ENCODE assay signal across 8 cellular contexts in genomic region chr19:48962029-48962848, GRCh38. TPM values are rescaled to one million over a fixed set of nuclear protein-coding genes. Genes with fewer than 3 reads are reported as not detected.
DNase-seq lines count a peak whose midpoint lies in the region; ATAC-seq and TF ChIP-seq lines count a peak whose summit lies in the region.

No MANE protein-coding gene starts in this region.

- no peaks in the 10 kb centered on the region for H3K27me3 Mint-ChIP-seq in activated naive CD8-positive, alpha-beta T cell treated with anti-CD3 and anti-CD28 coated beads, Interleukin-2, amount 50 U/mL, for 24 hours

- H3K27ac Mint-ChIP-seq in activated naive CD8-positive, alpha-beta T cell treated with anti-CD3 and anti-CD28 coated beads, Interleukin-2, amount 50 U/mL, for 24 hours = peak overlapping the region; percentile 98

- CTCF ChIA-PET in GM10248 (lab: Yijun Ruan, JAX) = interaction anchor here (1.1 to 1.5 kb wide), 2 partner anchors 8 to 31 kb away, joined by 3 to 5 read pairs; partner anchors contain the start of genes GYS1 and RUVBL2

- POLR2A ChIA-PET in GM10248 (lab: Yijun Ruan, JAX) = interaction anchor here (0.5 to 1.4 kb wide), 12 partner anchors 9 to 460 kb away, joined by 3 to 12 read pairs (median 3); partner anchors contain the start of genes NUCB1 and PPP1R15A

- no peak for TF ChIP-seq CTCF in GM10248 (IDR thresholded peaks at IDR 0.05; ENCODE audit: control extremely low read depth, extremely low read depth, low read depth, missing control alignments)

- peak overlapping the region; percentile 97 for H3K4me3 Mint-ChIP-seq in activated naive CD8-positive, alpha-beta T cell treated with anti-CD3 and anti-CD28 coated beads, Interleukin-2, amount 50 U/mL, for 24 hours

- no peaks in the 10 kb centered on the region for H3K9me3 Mint-ChIP-seq in activated naive CD8-positive, alpha-beta T cell treated with anti-CD3 and anti-CD28 coated beads, Interleukin-2, amount 50 U/mL, for 24 hours

- ATAC-seq in HG02763 (IDR thresholded peaks at IDR 0.05; ENCODE audit: unreplicated experiment) (peak; percentile 23), GM19467 (IDR thresholded peaks at IDR 0.05; ENCODE audit: unreplicated experiment) (no peak)
- ATAC-seq in activated naive CD8-positive, alpha-beta T cell treated with anti-CD3 and anti-CD28 coated beads, Interleukin-2, amount 50 U/mL, for 24 hours = peak; percentile 55

- peaks cover 66% of the 10 kb centered on the region for H3K4me1 Mint-ChIP-seq in activated naive CD8-positive, alpha-beta T cell treated with anti-CD3 and anti-CD28 coated beads, Interleukin-2, amount 50 U/mL, for 24 hours

- H3K36me3 Mint-ChIP-seq in activated naive CD8-positive, alpha-beta T cell treated with anti-CD3 and anti-CD28 coated beads, Interleukin-2, amount 50 U/mL, for 24 hours (ENCODE audit: low read depth) = peaks cover 33% of the 10 kb centered on the region

- peak; percentile 85 for DNase-seq in GM10248 (ENCODE audit: extremely low spot score)
- peak; percentile 77 for DNase-seq in activated naive CD8-positive, alpha-beta T cell treated with anti-CD3 and anti-CD28 coated beads, Interleukin-2, amount 50 U/mL, for 24 hours
- peak; percentile 56 for DNase-seq in iris pigment epithelial cell (ENCODE audit: low read depth)
- DNase-seq in stimulated activated CD4-positive, alpha-beta T cell treated with anti-CD3 and anti-CD28 coated beads, Interleukin-4, amount 100 ng/mL, for 24 hours = peak; percentile 60
- no peak for DNase-seq in middle frontal gyrus (ENCODE audit: extremely low spot score, low spot score)

TF ChIP-seq in PFSK-1, 5 proteins besides CTCF, POLR2A, EP300 and RAD21:
- TF ChIP-seq SIN3A (IDR thresholded peaks at IDR 0.05; ENCODE audit: borderline replicate concordance, insufficient read depth, low read length) = no peak
- no peak for TF ChIP-seq TAF1 (IDR thresholded peaks at IDR 0.05; ENCODE audit: borderline replicate concordance, insufficient read depth, low read length)
- peak; percentile 28 for TF ChIP-seq POLR2AphosphoS5 (IDR thresholded peaks at IDR 0.05; ENCODE audit: low read depth, low read length)
- no peak for TF ChIP-seq FOXP2 (optimal IDR thresholded peaks at IDR 0.05; ENCODE audit: borderline replicate concordance, extremely low read depth, extremely low read length, insufficient read depth)
- no peak for TF ChIP-seq REST (IDR thresholded peaks at IDR 0.05; ENCODE audit: insufficient read depth in 1 of 2, low read depth in 2 of 2, low read length in 2 of 2)
TF ChIP-seq in PFSK-1: peak in this region for 1.

RNA-seq across cellular contexts. Expression of gene FTL, which starts 2.9 kb away (rescaled TPM):
- 1,148 TPM for polyA plus RNA-seq in PFSK-1 (2012; ENCODE audit: insufficient read length, low read depth)

RNA-seq across cellular contexts. Expression of gene BAX, which starts 7.6 kb away (rescaled TPM):
- polyA plus RNA-seq in PFSK-1 (2012; ENCODE audit: insufficient read length, low read depth) = 145 TPM

RNA-seq across cellular contexts. Expression of gene DHDH, which starts 28.7 kb away (rescaled TPM):
- polyA plus RNA-seq in PFSK-1 (2012; ENCODE audit: insufficient read length, low read depth) = 0.46 TPM

RNA-seq across cellular contexts. Expression of gene GYS1, which starts 30.9 kb away (rescaled TPM):
- 65.3 TPM for polyA plus RNA-seq in PFSK-1 (2012; ENCODE audit: insufficient read length, low read depth)

RNA-seq across cellular contexts. Expression of gene RUVBL2, which starts 31.4 kb away (rescaled TPM):
- 340 TPM for polyA plus RNA-seq in PFSK-1 (2012; ENCODE audit: insufficient read length, low read depth)
